9 cellular contexts compared by ENCODE assay signal in genomic region chr6:106519460-106520394, GRCh38.
DNase-seq lines count a peak whose midpoint lies in the region; ATAC-seq, FAIRE-seq and TF ChIP-seq lines count a peak whose summit lies in the region.
"Had no signal": no experiment of that assay in that cellular context is flagged by ENCODE, and none has a peak within 500 bp of the region (broad histone marks: within the 10 kb centered on the region; RNA-seq: fewer than 3 reads in every experiment).

No MANE protein-coding gene starts in this region.

- no peak for FAIRE-seq in small intestine (lab: Jason Lieb, UNC)
- FAIRE-seq: endometrium had no signal

- H3K9me3 ChIP-seq in esophagus squamous epithelium (no peaks in the 10 kb centered on the region), small intestine (ENCODE audit: control insufficient read depth, low read depth) (no peaks in the 10 kb centered on the region)

- DNase-seq in GM12865 (ENCODE audit: low read depth) (peak; percentile 97), NCI-H524 (lab: John Stamatoyannopoulos, UW) (peak; percentile 61 to 90), esophagus squamous epithelium (lab: John Stamatoyannopoulos, UW) (no peak), small intestine (peak; percentile 66), globus pallidus (ENCODE audit: low spot score) (no peak), SHP77 (lab: John Stamatoyannopoulos, UW) (no peak)
- peak; percentile 47 to 73 for DNase-seq in activated CD8-positive, alpha-beta memory T cell treated with anti-CD3 and anti-CD28 coated beads for 1 hour (ENCODE audit: extremely low read depth in 1 of 2, low read depth in 1 of 2)

- TF ChIP-seq CTCF in GM12865 (IDR thresholded peaks at IDR 0.05; ENCODE audit: insufficient read depth, low read depth, low read length, missing control alignments) (no peak), esophagus squamous epithelium (IDR thresholded peaks at IDR 0.05) (peak in 1 of 6 experiments; percentile 4)

- H3K4me1 ChIP-seq in esophagus squamous epithelium (peaks cover 15 to 84% (median 35%) of the 10 kb centered on the region in 3 donors), small intestine (ENCODE audit: control insufficient read depth in 2 of 2, insufficient read depth in 1 of 2, low read depth in 1 of 2, low read length in 1 of 2) (peaks cover 0 to 2% of the 10 kb centered on the region in 2 donors)

- H3K36me3 ChIP-seq in esophagus squamous epithelium (peaks cover 0 to 44% (median 9%) of the 10 kb centered on the region in 3 donors), small intestine (ENCODE audit: control insufficient read depth in 2 of 2, insufficient read depth in 2 of 2, low read length in 2 of 2) (peaks cover 0 to 4% of the 10 kb centered on the region in 2 donors)

- H3K27me3 ChIP-seq in esophagus squamous epithelium = no peaks in the 10 kb centered on the region
- no peaks in the 10 kb centered on the region for H3K27me3 ChIP-seq in small intestine (ENCODE audit: control insufficient read depth in 2 of 2, insufficient read depth in 2 of 2, low read length in 2 of 2)

- H3K27ac ChIP-seq in esophagus squamous epithelium = peak overlapping the region; percentile 71 to 83 (median 72)
- H3K27ac ChIP-seq in small intestine (ENCODE audit: low read depth in 1 of 2, low read length in 1 of 2) = peak overlapping the region; percentile 71 to 87

- intact Hi-C loops in esophagus squamous epithelium (cut with DNase I) = no loop called here

- peak in 1 of 4 donors; percentile 54 for TF ChIP-seq POLR2A in esophagus squamous epithelium (IDR thresholded peaks at IDR 0.05)

- ATAC-seq in HG02588 (IDR thresholded peaks at IDR 0.05; ENCODE audit: unreplicated experiment) = peak; percentile 59

- H3K4me3 ChIP-seq in GM12865 (ENCODE audit: low read depth, low read length) (peak overlapping the region; percentile 89), esophagus squamous epithelium (peak overlapping the region in 2 of 4 donors; percentile 3 to 36), small intestine (ENCODE audit: low read depth in 1 of 2, low read length in 2 of 2) (no peak overlapping the region)

- 37 to 39% methylated on average over 8 to 11 of the region's 14 CpGs for WGBS in esophagus squamous epithelium, 2 donors
- WGBS in small intestine, 3 donors = 58 to 80% (median 63%) methylated on average over 14 of the region's 14 CpGs

Comparison
In these comparisons a context has a peak if more than half of its experiments do, and no peak if none do; other contexts are left out.
1. DNase-seq: peak in GM12865 (single experiment), NCI-H524 (2 of 2), activated CD8-positive, alpha-beta memory T cell treated with anti-CD3 and anti-CD28 coated beads for 1 hour (2 of 2) and small intestine (single experiment); none in esophagus squamous epithelium (single experiment), globus pallidus (single experiment) and SHP77 (0 of 2).